ENCODE assay signal across 9 cellular contexts in genomic region chrX:107429090-107429489, GRCh38. TPM values are rescaled to one million over a fixed set of nuclear protein-coding genes. Genes with fewer than 3 reads are reported as not detected.
DNase-seq lines count a peak whose midpoint lies in the region; ATAC-seq, FAIRE-seq and TF ChIP-seq lines count a peak whose summit lies in the region.
"Had no signal": no experiment of that assay in that cellular context is flagged by ENCODE, and none has a peak within 500 bp of the region (broad histone marks: within the 10 kb centered on the region; RNA-seq: fewer than 3 reads in every experiment).

No MANE protein-coding gene starts in this region.

- H3K36me3 ChIP-seq in BE2C = no peaks in the 10 kb centered on the region

- H3K27me3 ChIP-seq in BE2C = no peaks in the 10 kb centered on the region

- H3K36me3 Mint-ChIP-seq in glutamatergic neuron (ENCODE audit: unreplicated experiment) = peaks cover 7% of the 10 kb centered on the region

- TF ChIP-seq CTCF in BE2C (IDR thresholded peaks at IDR 0.05; ENCODE audit: low read depth, low read length) (peak; percentile 39), glutamatergic neuron (IDR thresholded peaks at IDR 0.05; ENCODE audit: partially characterized antibody, unreplicated experiment) (peak; percentile 18)

- H3K9me3 Mint-ChIP-seq in glutamatergic neuron (ENCODE audit: unreplicated experiment) = peaks cover 1% of the 10 kb centered on the region

- H3K4me1 ChIP-seq in BE2C = no peaks in the 10 kb centered on the region

- no peak overlapping the region for H3K4me3 Mint-ChIP-seq in glutamatergic neuron (ENCODE audit: unreplicated experiment)
- H3K4me3 Mint-ChIP-seq: activated T-cell treated with anti-CD3 and anti-CD28 coated beads, Interleukin-2, amount 50 U/mL, for 72 hours had no signal

- no peak for ATAC-seq in HG03280 (IDR thresholded peaks at IDR 0.05; ENCODE audit: unreplicated experiment)
- ATAC-seq: activated T-cell treated with anti-CD3 and anti-CD28 coated beads, Interleukin-2, amount 50 U/mL, for 72 hours had no signal

- FAIRE-seq in GM12892 (lab: Jason Lieb, UNC) = peak; percentile 72

- no peak overlapping the region for H3K27ac Mint-ChIP-seq in glutamatergic neuron (ENCODE audit: unreplicated experiment)
- H3K27ac Mint-ChIP-seq: activated T-cell treated with anti-CD3 and anti-CD28 coated beads, Interleukin-2, amount 50 U/mL, for 72 hours had no signal

- no peak for TF ChIP-seq POLR2A in GM12892 (IDR thresholded peaks at IDR 0.05; ENCODE audit: low read depth, low read length)

- peaks cover 6% of the 10 kb centered on the region for H3K27me3 Mint-ChIP-seq in glutamatergic neuron (ENCODE audit: unreplicated experiment)

- no peak overlapping the region for H3K4me3 ChIP-seq in BE2C (ENCODE audit: low read depth, low read length)

- H3K4me1 Mint-ChIP-seq in glutamatergic neuron (ENCODE audit: low read depth, unreplicated experiment) = no peaks in the 10 kb centered on the region

- H3K9me3 ChIP-seq in BE2C = no peaks in the 10 kb centered on the region

- DNase-seq in BE2C (peak; percentile 34), GM12892 (ENCODE audit: insufficient read length) (no peak), T-helper 22 cell (ENCODE audit: low read depth) (peak; percentile 13), glutamatergic neuron (no peak), islet precursor cell (no peak), SKM-1 treated with dmso at 0.1 percent for 144 hours (lab: John Stamatoyannopoulos, UW; ENCODE audit: unreplicated experiment) (no peak), HPDE6-E6E7 (ENCODE audit: extremely low spot score) (no peak)

RNA-seq across cellular contexts. Expression of gene FRMPD3, which starts 20.4 kb away (rescaled TPM):
- polyA plus RNA-seq in BE2C (2012; ENCODE audit: insufficient read depth, insufficient read length, low read depth) = not detected
- polyA plus RNA-seq in GM12892 (2012; ENCODE audit: missing spikeins) = 0.13 TPM
- 24.9 TPM for total RNA-seq in glutamatergic neuron (ENCODE audit: unreplicated experiment)
- total RNA-seq: activated T-cell treated with anti-CD3 and anti-CD28 coated beads, Interleukin-2, amount 50 U/mL, for 72 hours had no signal

Comparison
In these comparisons a context has a peak if more than half of its experiments do, and no peak if none do; other contexts are left out.
1. DNase-seq: peak in BE2C (single experiment) and T-helper 22 cell (single experiment); none in GM12892 (single experiment), glutamatergic neuron (single experiment), islet precursor cell (single experiment), SKM-1 treated with dmso at 0.1 percent for 144 hours (single experiment) and HPDE6-E6E7 (single experiment).